In the genomic region with DNA sequence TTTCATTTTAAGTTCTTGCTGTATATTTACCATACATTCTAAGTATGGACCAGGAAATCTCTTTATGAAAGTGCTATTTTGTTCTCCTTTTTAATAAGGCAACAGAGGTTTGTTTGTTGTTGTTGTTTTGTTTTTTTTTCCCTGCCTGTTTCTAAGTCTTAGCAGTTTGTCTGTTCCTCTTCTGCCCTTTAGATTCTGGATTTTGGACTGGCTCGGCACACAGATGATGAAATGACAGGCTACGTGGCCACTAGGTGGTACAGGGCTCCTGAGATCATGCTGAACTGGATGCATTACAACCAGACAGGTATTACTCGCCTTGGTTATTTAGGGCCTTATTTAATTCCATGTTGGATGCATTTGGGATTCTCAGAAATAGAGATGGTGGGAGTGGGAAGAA, we compare ENCODE assay signal across 1 cellular context.
TF ChIP-seq lines count a peak whose summit lies in the region.

No MANE protein-coding gene starts in this region.

TF ChIP-seq in H1, 55 proteins besides CTCF, POLR2A, EP300 and RAD21:
- no peak for TF ChIP-seq CBX5 (IDR thresholded peaks at IDR 0.05; ENCODE audit: low read depth, low read length)
- no peak for TF ChIP-seq TBP (IDR thresholded peaks at IDR 0.05; ENCODE audit: low read depth, low read length)
- TF ChIP-seq CEBPB (IDR thresholded peaks at IDR 0.05; ENCODE audit: low read depth, low read length) = 0 out of 2 replicates have a peak, but pooled peaks have one; percentile 19
- no peak for TF ChIP-seq ASH2L (IDR thresholded peaks at IDR 0.05; ENCODE audit: low read length)
- no peak for TF ChIP-seq SP2 (IDR thresholded peaks at IDR 0.05; ENCODE audit: low read length)
TF ChIP-seq in H1: peak in this region for 1.
